Comparison of ENCODE assay signal across 31 cellular contexts in the genomic region with DNA sequence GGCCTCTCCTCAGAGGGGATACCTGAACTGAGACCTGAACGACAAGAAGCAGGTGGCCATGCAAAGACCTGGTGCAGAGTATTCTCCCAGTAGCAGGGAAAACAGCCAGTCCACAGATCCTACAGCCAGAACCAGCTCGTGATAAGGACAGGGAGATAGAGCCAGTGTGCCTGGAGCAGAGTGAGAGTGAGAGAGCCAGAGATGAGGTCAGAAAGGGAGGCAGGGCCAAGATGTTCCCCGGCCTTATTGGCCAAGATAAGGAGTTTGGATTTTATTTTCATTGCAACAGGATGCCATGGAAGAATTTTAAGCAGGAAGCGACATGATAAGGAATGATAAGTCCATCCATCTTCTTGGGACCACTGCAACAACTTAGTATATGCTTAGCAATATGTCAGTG.
DNase-seq lines count a peak whose midpoint lies in the region; ATAC-seq and TF ChIP-seq lines count a peak whose summit lies in the region.
"Had no signal": no experiment of that assay in that cellular context is flagged by ENCODE, and none has a peak within 500 bp of the region (broad histone marks: within the 10 kb centered on the region; RNA-seq: fewer than 3 reads in every experiment).

No MANE protein-coding gene starts in this region.

- H3K4me3 ChIP-seq in fibroblast of pulmonary artery (replicated peaks; ENCODE audit: low read depth, low read length): no peak overlapping the region
- no peak overlapping the region for H3K4me3 ChIP-seq in osteoblast (ENCODE audit: insufficient read depth, low read length)
- H3K4me3 ChIP-seq: gastroesophageal sphincter, left lung, psoas muscle, uterus had no signal

- no peak overlapping the region for H3K4me3 Mint-ChIP-seq in activated CD4-positive, alpha-beta memory T cell treated with anti-CD3 and anti-CD28 coated beads, Interleukin-2, amount 10 ng/mL, durations not matched to agents 7 days and 5 days
- H3K4me3 Mint-ChIP-seq: activated CD8-positive, alpha-beta T cell treated with anti-CD3 and anti-CD28 coated beads for 36 hours; activated naive CD8-positive, alpha-beta T cell treated with anti-CD3 and anti-CD28 coated beads for 36 hours; immature natural killer cell; mesothelial cell of epicardium; T-helper 1 cell treated with Interleukin-12 subunit alpha and Interleukin-12 subunit beta and Interleukin-4 antibody, amounts not matched to agents 30 μg/mL and 1 μg/mL, for 36 hours had no signal

- DNase-seq in ELF-1 (ENCODE audit: low read depth, low spot score) (peak; percentile 35), fibroblast of pulmonary artery (ENCODE audit: low read depth) (peak; percentile 32), osteoblast (ENCODE audit: insufficient read length, low spot score, missing footprints) (no peak), HEK293T (ENCODE audit: extremely low spot score) (no peak)
- DNase-seq in stimulated activated CD4-positive, alpha-beta T cell treated with anti-CD3 and anti-CD28 coated beads, Interleukin-15, amount 100 ng/mL, for 24 hours: no peak
- no peak for DNase-seq in activated CD4-positive, alpha-beta memory T cell treated with anti-CD3 and anti-CD28 coated beads, Interleukin-2, amount 10 ng/mL, durations not matched to agents 7 days and 5 days
- DNase-seq: activated CD4-positive, CD25-positive, alpha-beta regulatory T cell treated with anti-CD3 and anti-CD28 coated beads, Interleukin-2, amount 50 U/mL, for 72 hours; activated CD8-positive, alpha-beta T cell treated with anti-CD3 and anti-CD28 coated beads for 36 hours; activated effector memory CD4-positive, alpha-beta T cell treated with anti-CD3 and anti-CD28 coated beads, Interleukin-2, amount 50 U/mL, for 16 hours; activated naive CD8-positive, alpha-beta T cell treated with anti-CD3 and anti-CD28 coated beads for 36 hours; Caco-2; effector CD4-positive, alpha-beta T cell; hypothalamus; immature natural killer cell; left lung; naive B cell; NCI-H1105 treated with DMSO at 0.1 percent for 48 hours; NCI-H2029; NCI-H2227 treated with DMSO at 0.1 percent for 48 hours; NCI-H748 treated with DMSO at 0.1 percent for 48 hours; psoas muscle; stimulated activated naive CD8-positive, alpha-beta T cell treated with anti-CD3 and anti-CD28 coated beads, Interleukin-15, Interleukin-2, amounts not matched to agents 100 U/mL and 50 U/mL, for 24 hours had no signal

- H3K27ac ChIP-seq in osteoblast (ENCODE audit: low read depth, low read length): peak overlapping the region; percentile 89
- H3K27ac ChIP-seq: C4-2B, epithelial cell of prostate, gastroesophageal sphincter, left lung, psoas muscle, uterus had no signal

- H3K27me3 ChIP-seq in osteoblast (ENCODE audit: insufficient read depth, low read length): no peaks in the 10 kb centered on the region
- H3K27me3 ChIP-seq: gastroesophageal sphincter, left lung, uterus had no signal

- no peaks in the 10 kb centered on the region for H3K9me3 ChIP-seq in osteoblast (ENCODE audit: low read depth, low read length)
- H3K9me3 ChIP-seq: Caco-2, gastroesophageal sphincter, psoas muscle, uterus had no signal

- no peaks in the 10 kb centered on the region for H3K9me3 Mint-ChIP-seq in activated CD4-positive, alpha-beta memory T cell treated with anti-CD3 and anti-CD28 coated beads, Interleukin-2, amount 10 ng/mL, durations not matched to agents 7 days and 5 days
- H3K9me3 Mint-ChIP-seq: immature natural killer cell; T-helper 1 cell treated with Interleukin-12 subunit alpha and Interleukin-12 subunit beta and Interleukin-4 antibody, amounts not matched to agents 30 μg/mL and 1 μg/mL, for 36 hours had no signal

- H3K4me1 ChIP-seq in osteoblast (ENCODE audit: insufficient read depth, low read length): peaks cover 38% of the 10 kb centered on the region
- H3K4me1 ChIP-seq: Caco-2, left lung, psoas muscle had no signal

- H3K36me3 ChIP-seq in osteoblast (ENCODE audit: insufficient read depth, low read length): no peaks in the 10 kb centered on the region
- H3K36me3 ChIP-seq: gastroesophageal sphincter, left lung, uterus had no signal

- peak overlapping the region; percentile 42 for H2AFZ ChIP-seq in osteoblast (ENCODE audit: low read length)

- TF ChIP-seq CTCF in fibroblast of pulmonary artery (IDR thresholded peaks at IDR 0.05; ENCODE audit: low read length, missing control alignments): no peak
- TF ChIP-seq CTCF in osteoblast (IDR thresholded peaks at IDR 0.05; ENCODE audit: extremely low read depth, low read depth, low read length): no peak

- CTCF ChIA-PET in HEK293T (lab: Yijun Ruan, JAX): no interaction called here
- CTCF ChIA-PET in activated CD4-positive, alpha-beta memory T cell treated with anti-CD3 and anti-CD28 coated beads, Interleukin-2, amount 10 ng/mL, durations not matched to agents 7 days and 5 days (lab: Charles Lee): no interaction called here

- H3K79me2 ChIP-seq in osteoblast (ENCODE audit: insufficient read depth, low read length): no peaks in the 10 kb centered on the region

- H3K36me3 Mint-ChIP-seq in activated CD4-positive, alpha-beta memory T cell treated with anti-CD3 and anti-CD28 coated beads, Interleukin-2, amount 10 ng/mL, durations not matched to agents 7 days and 5 days (ENCODE audit: low read depth): no peaks in the 10 kb centered on the region

- no peaks in the 10 kb centered on the region for H4K20me1 ChIP-seq in osteoblast (ENCODE audit: insufficient read depth, low read length)

- no peaks in the 10 kb centered on the region for H3K27me3 Mint-ChIP-seq in activated CD4-positive, alpha-beta memory T cell treated with anti-CD3 and anti-CD28 coated beads, Interleukin-2, amount 10 ng/mL, durations not matched to agents 7 days and 5 days
- H3K27me3 Mint-ChIP-seq: activated CD8-positive, alpha-beta T cell treated with anti-CD3 and anti-CD28 coated beads for 36 hours; activated naive CD8-positive, alpha-beta T cell treated with anti-CD3 and anti-CD28 coated beads for 36 hours; naive B cell had no signal

- H3K4me1 Mint-ChIP-seq in activated CD4-positive, alpha-beta memory T cell treated with anti-CD3 and anti-CD28 coated beads, Interleukin-2, amount 10 ng/mL, durations not matched to agents 7 days and 5 days: no peaks in the 10 kb centered on the region
- H3K4me1 Mint-ChIP-seq: activated naive CD8-positive, alpha-beta T cell treated with anti-CD3 and anti-CD28 coated beads for 36 hours; immature natural killer cell had no signal

- H3K4me2 ChIP-seq in osteoblast (ENCODE audit: insufficient read depth, low read length): peak overlapping the region; percentile 14

- H3K27ac Mint-ChIP-seq in activated CD4-positive, alpha-beta memory T cell treated with anti-CD3 and anti-CD28 coated beads, Interleukin-2, amount 10 ng/mL, durations not matched to agents 7 days and 5 days: no peak overlapping the region
- H3K27ac Mint-ChIP-seq: activated CD8-positive, alpha-beta T cell treated with anti-CD3 and anti-CD28 coated beads for 36 hours; activated naive CD8-positive, alpha-beta T cell treated with anti-CD3 and anti-CD28 coated beads for 36 hours; immature natural killer cell; mesothelial cell of epicardium; T-helper 1 cell treated with Interleukin-12 subunit alpha and Interleukin-12 subunit beta and Interleukin-4 antibody, amounts not matched to agents 30 μg/mL and 1 μg/mL, for 36 hours had no signal

- POLR2A ChIA-PET in HEK293T (lab: Yijun Ruan, JAX): no interaction called here
- POLR2A ChIA-PET in activated CD4-positive, alpha-beta memory T cell treated with anti-CD3 and anti-CD28 coated beads, Interleukin-2, amount 10 ng/mL, durations not matched to agents 7 days and 5 days (lab: Charles Lee): no interaction called here

- ATAC-seq in SK-N-SH treated with all-trans-retinoic acid at 6 μM for 48 hours: peak; percentile 7; the same call in 1 of the 3 replicates
- no peak for ATAC-seq in GM21529 (IDR thresholded peaks at IDR 0.05; ENCODE audit: unreplicated experiment)
- ATAC-seq: activated CD8-positive, alpha-beta T cell treated with anti-CD3 and anti-CD28 coated beads for 36 hours; gastroesophageal sphincter; HepG2; left lung; psoas muscle; stimulated activated naive CD8-positive, alpha-beta T cell treated with anti-CD3 and anti-CD28 coated beads, Interleukin-15, Interleukin-2, amounts not matched to agents 100 U/mL and 50 U/mL, for 24 hours had no signal

TF ChIP-seq in SK-N-SH treated with all-trans-retinoic acid at 6 μM for 48 hours, 23 proteins besides CTCF, POLR2A, EP300 and RAD21 (continues in another document):
- no peak for TF ChIP-seq ARNTL (CRISPR knock-in tag; IDR thresholded peaks at IDR 0.05; ENCODE audit: borderline replicate concordance, low read depth)

TF ChIP-seq in HEK293T, 16 proteins besides CTCF, POLR2A, EP300 and RAD21:
- TF ChIP-seq ARNT (IDR thresholded peaks at IDR 0.05) (no peak), ZNF384 (IDR thresholded peaks at IDR 0.05) (no peak), SUZ12 (IDR thresholded peaks at IDR 0.05) (no peak), BHLHE40 (IDR thresholded peaks at IDR 0.05; ENCODE audit: borderline replicate concordance) (no peak), LEF1 (IDR thresholded peaks at IDR 0.05; ENCODE audit: borderline replicate concordance) (no peak), SP1 (IDR thresholded peaks at IDR 0.05) (no peak), FOXA1 (IDR thresholded peaks at IDR 0.05) (no peak), FOXM1 (IDR thresholded peaks at IDR 0.05; ENCODE audit: borderline replicate concordance) (no peak), TARDBP (IDR thresholded peaks at IDR 0.05) (no peak), L3MBTL2 (conservative IDR thresholded peaks at IDR 0.05) (no peak), HDGF (IDR thresholded peaks at IDR 0.05; ENCODE audit: borderline replicate concordance) (no peak), CTBP1 (IDR thresholded peaks at IDR 0.05; ENCODE audit: borderline replicate concordance) (no peak), FOXK2 (IDR thresholded peaks at IDR 0.05) (no peak)
- TF ChIP-seq, protein P1, sequence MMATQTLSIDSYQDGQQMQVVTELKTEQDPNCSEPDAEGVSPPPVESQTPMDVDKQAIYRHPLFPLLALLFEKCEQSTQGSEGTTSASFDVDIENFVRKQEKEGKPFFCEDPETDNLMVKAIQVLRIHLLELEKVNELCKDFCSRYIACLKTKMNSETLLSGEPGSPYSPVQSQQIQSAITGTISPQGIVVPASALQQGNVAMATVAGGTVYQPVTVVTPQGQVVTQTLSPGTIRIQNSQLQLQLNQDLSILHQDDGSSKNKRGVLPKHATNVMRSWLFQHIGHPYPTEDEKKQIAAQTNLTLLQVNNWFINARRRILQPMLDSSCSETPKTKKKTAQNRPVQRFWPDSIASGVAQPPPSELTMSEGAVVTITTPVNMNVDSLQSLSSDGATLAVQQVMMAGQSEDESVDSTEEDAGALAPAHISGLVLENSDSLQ (IDR thresholded peaks at IDR 0.05): no peak

Comparison
In these comparisons a context has a peak if more than half of its experiments do, and no peak if none do; other contexts are left out.
1. DNase-seq: peak in ELF-1 (single experiment) and fibroblast of pulmonary artery (single experiment); none in osteoblast (single experiment), HEK293T (single experiment), stimulated activated CD4-positive, alpha-beta T cell treated with anti-CD3 and anti-CD28 coated beads, Interleukin-15, amount 100 ng/mL, for 24 hours (single experiment) and activated CD4-positive, alpha-beta memory T cell treated with anti-CD3 and anti-CD28 coated beads, Interleukin-2, amount 10 ng/mL, durations not matched to agents 7 days and 5 days (single experiment).